In genomic region chr5:34523382-34523716, GRCh38 we compare ENCODE assay signal across 13 cellular contexts.
DNase-seq lines count a peak whose midpoint lies in the region; ATAC-seq and TF ChIP-seq lines count a peak whose summit lies in the region.
"Had no signal": no experiment of that assay in that cellular context is flagged by ENCODE, and none has a peak within 500 bp of the region (broad histone marks: within the 10 kb centered on the region; RNA-seq: fewer than 3 reads in every experiment).

No MANE protein-coding gene starts in this region.

- no peaks in the 10 kb centered on the region for H3K27me3 Mint-ChIP-seq in progenitor cell of endocrine pancreas

- DNase-seq in ascending aorta (ENCODE audit: low spot score in 2 of 2) = no peak
- no peak for DNase-seq in progenitor cell of endocrine pancreas (ENCODE audit: low spot score, unreplicated experiment)
- no peak for DNase-seq in COR-L47 (lab: John Stamatoyannopoulos, UW)
- DNase-seq in NCI-H345 (lab: John Stamatoyannopoulos, UW) = no peak
- no peak for DNase-seq in dorsolateral prefrontal cortex
- DNase-seq: NCI-H1436 treated with DMSO at 0.1 percent for 48 hours had no signal

- no peaks in the 10 kb centered on the region for H3K9me3 ChIP-seq in ascending aorta

- peak overlapping the region; percentile 31 for H3K27ac Mint-ChIP-seq in progenitor cell of endocrine pancreas
- H3K27ac Mint-ChIP-seq: activated T-helper 2 cell treated with anti-CD3 and anti-CD28 coated beads, Interferon-gamma antibody, Interleukin-2, Interleukin-4, amounts not matched to agents 10 μg/mL and 5 μg/mL and 100 μg/mL, durations not matched to agents 14 hours and 24 hours and 36 hours; CD4-positive, alpha-beta memory T cell; memory B cell; stimulated activated naive B cell treated with anti-CD40 and anti-IgM and Interleukin-4, amounts not matched to agents 10 μg/mL and 1 μg/mL and 100 μg/mL, for 72 hours had no signal

- ATAC-seq in GM18517 (IDR thresholded peaks at IDR 0.05; ENCODE audit: unreplicated experiment) = peak; percentile 18
- peak; percentile 15 for ATAC-seq in HG02798 (IDR thresholded peaks at IDR 0.05; ENCODE audit: poor library complexity, unreplicated experiment)
- ATAC-seq in esophagus mucosa = no peak

- H3K4me3 Mint-ChIP-seq in progenitor cell of endocrine pancreas (ENCODE audit: low read depth) = no peak overlapping the region
- H3K4me3 Mint-ChIP-seq: CD4-positive, alpha-beta memory T cell; memory B cell; stimulated activated naive B cell treated with anti-CD40 and anti-IgM and Interleukin-4, amounts not matched to agents 10 μg/mL and 1 μg/mL and 100 μg/mL, for 72 hours had no signal

- TF ChIP-seq CTCF in ascending aorta (IDR thresholded peaks at IDR 0.05) (no peak), progenitor cell of endocrine pancreas (IDR thresholded peaks at IDR 0.05; ENCODE audit: unreplicated experiment) (no peak), dorsolateral prefrontal cortex (IDR thresholded peaks at IDR 0.05 in 54 of 56, conservative IDR thresholded peaks at IDR 0.05 in 2 of 56; ENCODE audit: low read depth in 1 of 56, partially characterized antibody in 56 of 56) (peak in 13 of 56 donors; percentile 5 to 58 (median 36))

- H3K27me3 ChIP-seq in ascending aorta (no peaks in the 10 kb centered on the region), dorsolateral prefrontal cortex (peaks cover 0 to 4% (median 0%) of the 10 kb centered on the region in 45 donors)

- no peaks in the 10 kb centered on the region for H3K36me3 Mint-ChIP-seq in progenitor cell of endocrine pancreas (ENCODE audit: insufficient read depth)
- H3K36me3 Mint-ChIP-seq: CD4-positive, alpha-beta memory T cell; memory B cell; stimulated activated naive B cell treated with anti-CD40 and anti-IgM and Interleukin-4, amounts not matched to agents 10 μg/mL and 1 μg/mL and 100 μg/mL, for 72 hours had no signal

- no peak overlapping the region for H3K4me3 ChIP-seq in ascending aorta
- no peak overlapping the region for H3K4me3 ChIP-seq in dorsolateral prefrontal cortex

- H3K27ac ChIP-seq in ascending aorta (peak overlapping the region; percentile 26 to 48), dorsolateral prefrontal cortex (peak overlapping the region in 13 of 59 donors; percentile 0 to 61 (median 34))

- intact Hi-C loops in ascending aorta (cut with DNase I) = loop anchor here (1.0 to 5.0 kb wide), 5 partner anchors 85 to 375 kb away; partner anchors contain the start of genes RAI14 and TTC23L
- intact Hi-C loops in dorsolateral prefrontal cortex (cut with DNase I) = loop anchor here (1.0 to 5.0 kb wide), 4 partner anchors 36 to 375 kb away; no protein-coding TSS in a partner anchor

- peaks cover 0 to 26% of the 10 kb centered on the region in 2 donors for H3K4me1 ChIP-seq in ascending aorta

- H3K36me3 ChIP-seq in ascending aorta = no peaks in the 10 kb centered on the region

- no peaks in the 10 kb centered on the region for H3K9me3 Mint-ChIP-seq in progenitor cell of endocrine pancreas (ENCODE audit: low read depth)
- H3K9me3 Mint-ChIP-seq: activated T-helper 2 cell treated with anti-CD3 and anti-CD28 coated beads, Interferon-gamma antibody, Interleukin-2, Interleukin-4, amounts not matched to agents 10 μg/mL and 5 μg/mL and 100 μg/mL, durations not matched to agents 14 hours and 24 hours and 36 hours; CD4-positive, alpha-beta memory T cell; memory B cell; stimulated activated naive B cell treated with anti-CD40 and anti-IgM and Interleukin-4, amounts not matched to agents 10 μg/mL and 1 μg/mL and 100 μg/mL, for 72 hours had no signal

- peaks cover 16% of the 10 kb centered on the region for H3K4me1 Mint-ChIP-seq in progenitor cell of endocrine pancreas (ENCODE audit: low read depth)
